In the genomic region with DNA sequence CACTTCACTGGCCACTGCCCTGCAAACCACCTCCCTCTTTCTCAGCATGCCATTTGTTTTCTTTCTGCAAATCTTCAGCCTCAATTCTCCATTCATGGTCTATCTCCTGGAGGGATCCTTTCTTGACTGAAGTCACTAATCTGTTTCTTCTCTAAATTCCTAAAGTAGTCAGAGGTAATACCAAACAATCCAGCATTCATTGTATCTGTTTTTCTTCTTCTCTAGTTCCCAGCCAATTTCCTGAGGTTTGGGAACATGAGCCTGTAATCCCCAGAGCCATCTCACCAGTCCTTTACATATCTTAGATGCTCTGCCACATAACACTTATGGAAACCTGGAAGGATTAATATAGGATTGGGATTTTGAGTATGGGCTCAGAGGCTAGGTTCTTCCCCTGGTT, we compare ENCODE assay signal across 1 cellular context.
TF ChIP-seq lines count a peak whose summit lies in the region.

No MANE protein-coding gene starts in this region.

TF ChIP-seq in GM12878, 131 proteins besides CTCF, POLR2A, EP300 and RAD21 (continued from another document):
- TF ChIP-seq YBX1 (IDR thresholded peaks at IDR 0.05) (no peak), PAX5 (IDR thresholded peaks at IDR 0.05; ENCODE audit: borderline replicate concordance, low read depth, low read length) (no peak), TARDBP (IDR thresholded peaks at IDR 0.05; ENCODE audit: borderline replicate concordance) (no peak), MYC (IDR thresholded peaks at IDR 0.05; ENCODE audit: insufficient read depth, insufficient read length, insufficient replicate concordance, low read length, severe bottlenecking) (no peak), ZBED1 (IDR thresholded peaks at IDR 0.05; ENCODE audit: borderline replicate concordance) (no peak), ASH2L (IDR thresholded peaks at IDR 0.05; ENCODE audit: borderline replicate concordance, low read depth) (no peak), SPI1 (IDR thresholded peaks at IDR 0.05; ENCODE audit: borderline replicate concordance, insufficient read depth, low read depth, low read length) (no peak), TAF1 (IDR thresholded peaks at IDR 0.05; ENCODE audit: borderline replicate concordance, low read depth, low read length) (no peak), IKZF1 (conservative IDR thresholded peaks at IDR 0.05) (no peak), NR2C1 (IDR thresholded peaks at IDR 0.05) (no peak), MTA3 (IDR thresholded peaks at IDR 0.05; ENCODE audit: borderline replicate concordance, low read length) (no peak)
- TF ChIP-seq, protein P1, sequence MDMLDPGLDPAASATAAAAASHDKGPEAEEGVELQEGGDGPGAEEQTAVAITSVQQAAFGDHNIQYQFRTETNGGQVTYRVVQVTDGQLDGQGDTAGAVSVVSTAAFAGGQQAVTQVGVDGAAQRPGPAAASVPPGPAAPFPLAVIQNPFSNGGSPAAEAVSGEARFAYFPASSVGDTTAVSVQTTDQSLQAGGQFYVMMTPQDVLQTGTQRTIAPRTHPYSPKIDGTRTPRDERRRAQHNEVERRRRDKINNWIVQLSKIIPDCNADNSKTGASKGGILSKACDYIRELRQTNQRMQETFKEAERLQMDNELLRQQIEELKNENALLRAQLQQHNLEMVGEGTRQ (IDR thresholded peaks at IDR 0.05; ENCODE audit: borderline replicate concordance, low read depth, low read length): no peak
- TF ChIP-seq, protein P2, sequence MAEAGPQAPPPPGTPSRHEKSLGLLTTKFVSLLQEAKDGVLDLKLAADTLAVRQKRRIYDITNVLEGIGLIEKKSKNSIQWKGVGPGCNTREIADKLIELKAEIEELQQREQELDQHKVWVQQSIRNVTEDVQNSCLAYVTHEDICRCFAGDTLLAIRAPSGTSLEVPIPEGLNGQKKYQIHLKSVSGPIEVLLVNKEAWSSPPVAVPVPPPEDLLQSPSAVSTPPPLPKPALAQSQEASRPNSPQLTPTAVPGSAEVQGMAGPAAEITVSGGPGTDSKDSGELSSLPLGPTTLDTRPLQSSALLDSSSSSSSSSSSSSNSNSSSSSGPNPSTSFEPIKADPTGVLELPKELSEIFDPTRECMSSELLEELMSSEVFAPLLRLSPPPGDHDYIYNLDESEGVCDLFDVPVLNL (IDR thresholded peaks at IDR 0.05; ENCODE audit: low read depth, low read length): no peak
- TF ChIP-seq, protein P3, sequence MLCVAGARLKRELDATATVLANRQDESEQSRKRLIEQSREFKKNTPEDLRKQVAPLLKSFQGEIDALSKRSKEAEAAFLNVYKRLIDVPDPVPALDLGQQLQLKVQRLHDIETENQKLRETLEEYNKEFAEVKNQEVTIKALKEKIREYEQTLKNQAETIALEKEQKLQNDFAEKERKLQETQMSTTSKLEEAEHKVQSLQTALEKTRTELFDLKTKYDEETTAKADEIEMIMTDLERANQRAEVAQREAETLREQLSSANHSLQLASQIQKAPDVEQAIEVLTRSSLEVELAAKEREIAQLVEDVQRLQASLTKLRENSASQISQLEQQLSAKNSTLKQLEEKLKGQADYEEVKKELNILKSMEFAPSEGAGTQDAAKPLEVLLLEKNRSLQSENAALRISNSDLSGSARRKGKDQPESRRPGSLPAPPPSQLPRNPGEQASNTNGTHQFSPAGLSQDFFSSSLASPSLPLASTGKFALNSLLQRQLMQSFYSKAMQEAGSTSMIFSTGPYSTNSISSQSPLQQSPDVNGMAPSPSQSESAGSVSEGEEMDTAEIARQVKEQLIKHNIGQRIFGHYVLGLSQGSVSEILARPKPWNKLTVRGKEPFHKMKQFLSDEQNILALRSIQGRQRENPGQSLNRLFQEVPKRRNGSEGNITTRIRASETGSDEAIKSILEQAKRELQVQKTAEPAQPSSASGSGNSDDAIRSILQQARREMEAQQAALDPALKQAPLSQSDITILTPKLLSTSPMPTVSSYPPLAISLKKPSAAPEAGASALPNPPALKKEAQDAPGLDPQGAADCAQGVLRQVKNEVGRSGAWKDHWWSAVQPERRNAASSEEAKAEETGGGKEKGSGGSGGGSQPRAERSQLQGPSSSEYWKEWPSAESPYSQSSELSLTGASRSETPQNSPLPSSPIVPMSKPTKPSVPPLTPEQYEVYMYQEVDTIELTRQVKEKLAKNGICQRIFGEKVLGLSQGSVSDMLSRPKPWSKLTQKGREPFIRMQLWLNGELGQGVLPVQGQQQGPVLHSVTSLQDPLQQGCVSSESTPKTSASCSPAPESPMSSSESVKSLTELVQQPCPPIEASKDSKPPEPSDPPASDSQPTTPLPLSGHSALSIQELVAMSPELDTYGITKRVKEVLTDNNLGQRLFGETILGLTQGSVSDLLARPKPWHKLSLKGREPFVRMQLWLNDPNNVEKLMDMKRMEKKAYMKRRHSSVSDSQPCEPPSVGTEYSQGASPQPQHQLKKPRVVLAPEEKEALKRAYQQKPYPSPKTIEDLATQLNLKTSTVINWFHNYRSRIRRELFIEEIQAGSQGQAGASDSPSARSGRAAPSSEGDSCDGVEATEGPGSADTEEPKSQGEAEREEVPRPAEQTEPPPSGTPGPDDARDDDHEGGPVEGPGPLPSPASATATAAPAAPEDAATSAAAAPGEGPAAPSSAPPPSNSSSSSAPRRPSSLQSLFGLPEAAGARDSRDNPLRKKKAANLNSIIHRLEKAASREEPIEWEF (IDR thresholded peaks at IDR 0.05; ENCODE audit: insufficient replicate concordance, low read depth, low read length): no peak
- TF ChIP-seq, protein P4, sequence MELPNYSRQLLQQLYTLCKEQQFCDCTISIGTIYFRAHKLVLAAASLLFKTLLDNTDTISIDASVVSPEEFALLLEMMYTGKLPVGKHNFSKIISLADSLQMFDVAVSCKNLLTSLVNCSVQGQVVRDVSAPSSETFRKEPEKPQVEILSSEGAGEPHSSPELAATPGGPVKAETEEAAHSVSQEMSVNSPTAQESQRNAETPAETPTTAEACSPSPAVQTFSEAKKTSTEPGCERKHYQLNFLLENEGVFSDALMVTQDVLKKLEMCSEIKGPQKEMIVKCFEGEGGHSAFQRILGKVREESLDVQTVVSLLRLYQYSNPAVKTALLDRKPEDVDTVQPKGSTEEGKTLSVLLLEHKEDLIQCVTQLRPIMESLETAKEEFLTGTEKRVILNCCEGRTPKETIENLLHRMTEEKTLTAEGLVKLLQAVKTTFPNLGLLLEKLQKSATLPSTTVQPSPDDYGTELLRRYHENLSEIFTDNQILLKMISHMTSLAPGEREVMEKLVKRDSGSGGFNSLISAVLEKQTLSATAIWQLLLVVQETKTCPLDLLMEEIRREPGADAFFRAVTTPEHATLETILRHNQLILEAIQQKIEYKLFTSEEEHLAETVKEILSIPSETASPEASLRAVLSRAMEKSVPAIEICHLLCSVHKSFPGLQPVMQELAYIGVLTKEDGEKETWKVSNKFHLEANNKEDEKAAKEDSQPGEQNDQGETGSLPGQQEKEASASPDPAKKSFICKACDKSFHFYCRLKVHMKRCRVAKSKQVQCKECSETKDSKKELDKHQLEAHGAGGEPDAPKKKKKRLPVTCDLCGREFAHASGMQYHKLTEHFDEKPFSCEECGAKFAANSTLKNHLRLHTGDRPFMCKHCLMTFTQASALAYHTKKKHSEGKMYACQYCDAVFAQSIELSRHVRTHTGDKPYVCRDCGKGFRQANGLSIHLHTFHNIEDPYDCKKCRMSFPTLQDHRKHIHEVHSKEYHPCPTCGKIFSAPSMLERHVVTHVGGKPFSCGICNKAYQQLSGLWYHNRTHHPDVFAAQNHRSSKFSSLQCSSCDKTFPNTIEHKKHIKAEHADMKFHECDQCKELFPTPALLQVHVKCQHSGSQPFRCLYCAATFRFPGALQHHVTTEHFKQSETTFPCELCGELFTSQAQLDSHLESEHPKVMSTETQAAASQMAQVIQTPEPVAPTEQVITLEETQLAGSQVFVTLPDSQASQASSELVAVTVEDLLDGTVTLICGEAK (IDR thresholded peaks at IDR 0.05; ENCODE audit: borderline replicate concordance): no peak
- TF ChIP-seq, protein P5, sequence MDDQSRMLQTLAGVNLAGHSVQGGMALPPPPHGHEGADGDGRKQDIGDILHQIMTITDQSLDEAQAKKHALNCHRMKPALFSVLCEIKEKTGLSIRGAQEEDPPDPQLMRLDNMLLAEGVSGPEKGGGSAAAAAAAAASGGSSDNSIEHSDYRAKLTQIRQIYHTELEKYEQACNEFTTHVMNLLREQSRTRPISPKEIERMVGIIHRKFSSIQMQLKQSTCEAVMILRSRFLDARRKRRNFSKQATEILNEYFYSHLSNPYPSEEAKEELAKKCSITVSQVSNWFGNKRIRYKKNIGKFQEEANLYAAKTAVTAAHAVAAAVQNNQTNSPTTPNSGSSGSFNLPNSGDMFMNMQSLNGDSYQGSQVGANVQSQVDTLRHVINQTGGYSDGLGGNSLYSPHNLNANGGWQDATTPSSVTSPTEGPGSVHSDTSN (IDR thresholded peaks at IDR 0.05; ENCODE audit: insufficient replicate concordance, low read depth, low read length): no peak
- TF ChIP-seq, protein P6, sequence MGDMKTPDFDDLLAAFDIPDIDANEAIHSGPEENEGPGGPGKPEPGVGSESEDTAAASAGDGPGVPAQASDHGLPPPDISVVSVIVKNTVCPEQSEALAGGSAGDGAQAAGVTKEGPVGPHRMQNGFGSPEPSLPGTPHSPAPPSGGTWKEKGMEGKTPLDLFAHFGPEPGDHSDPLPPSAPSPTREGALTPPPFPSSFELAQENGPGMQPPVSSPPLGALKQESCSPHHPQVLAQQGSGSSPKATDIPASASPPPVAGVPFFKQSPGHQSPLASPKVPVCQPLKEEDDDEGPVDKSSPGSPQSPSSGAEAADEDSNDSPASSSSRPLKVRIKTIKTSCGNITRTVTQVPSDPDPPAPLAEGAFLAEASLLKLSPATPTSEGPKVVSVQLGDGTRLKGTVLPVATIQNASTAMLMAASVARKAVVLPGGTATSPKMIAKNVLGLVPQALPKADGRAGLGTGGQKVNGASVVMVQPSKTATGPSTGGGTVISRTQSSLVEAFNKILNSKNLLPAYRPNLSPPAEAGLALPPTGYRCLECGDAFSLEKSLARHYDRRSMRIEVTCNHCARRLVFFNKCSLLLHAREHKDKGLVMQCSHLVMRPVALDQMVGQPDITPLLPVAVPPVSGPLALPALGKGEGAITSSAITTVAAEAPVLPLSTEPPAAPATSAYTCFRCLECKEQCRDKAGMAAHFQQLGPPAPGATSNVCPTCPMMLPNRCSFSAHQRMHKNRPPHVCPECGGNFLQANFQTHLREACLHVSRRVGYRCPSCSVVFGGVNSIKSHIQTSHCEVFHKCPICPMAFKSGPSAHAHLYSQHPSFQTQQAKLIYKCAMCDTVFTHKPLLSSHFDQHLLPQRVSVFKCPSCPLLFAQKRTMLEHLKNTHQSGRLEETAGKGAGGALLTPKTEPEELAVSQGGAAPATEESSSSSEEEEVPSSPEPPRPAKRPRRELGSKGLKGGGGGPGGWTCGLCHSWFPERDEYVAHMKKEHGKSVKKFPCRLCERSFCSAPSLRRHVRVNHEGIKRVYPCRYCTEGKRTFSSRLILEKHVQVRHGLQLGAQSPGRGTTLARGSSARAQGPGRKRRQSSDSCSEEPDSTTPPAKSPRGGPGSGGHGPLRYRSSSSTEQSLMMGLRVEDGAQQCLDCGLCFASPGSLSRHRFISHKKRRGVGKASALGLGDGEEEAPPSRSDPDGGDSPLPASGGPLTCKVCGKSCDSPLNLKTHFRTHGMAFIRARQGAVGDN (IDR thresholded peaks at IDR 0.05): no peak
- TF ChIP-seq, protein P7, sequence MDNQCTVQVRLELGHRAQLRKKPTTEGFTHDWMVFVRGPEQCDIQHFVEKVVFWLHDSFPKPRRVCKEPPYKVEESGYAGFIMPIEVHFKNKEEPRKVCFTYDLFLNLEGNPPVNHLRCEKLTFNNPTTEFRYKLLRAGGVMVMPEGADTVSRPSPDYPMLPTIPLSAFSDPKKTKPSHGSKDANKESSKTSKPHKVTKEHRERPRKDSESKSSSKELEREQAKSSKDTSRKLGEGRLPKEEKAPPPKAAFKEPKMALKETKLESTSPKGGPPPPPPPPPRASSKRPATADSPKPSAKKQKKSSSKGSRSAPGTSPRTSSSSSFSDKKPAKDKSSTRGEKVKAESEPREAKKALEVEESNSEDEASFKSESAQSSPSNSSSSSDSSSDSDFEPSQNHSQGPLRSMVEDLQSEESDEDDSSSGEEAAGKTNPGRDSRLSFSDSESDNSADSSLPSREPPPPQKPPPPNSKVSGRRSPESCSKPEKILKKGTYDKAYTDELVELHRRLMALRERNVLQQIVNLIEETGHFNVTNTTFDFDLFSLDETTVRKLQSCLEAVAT (IDR thresholded peaks at IDR 0.05): no peak
TF ChIP-seq in GM12878: peak in this region for 0.
